Comparison of ENCODE assay signal across 3 cellular contexts in the genomic region with DNA sequence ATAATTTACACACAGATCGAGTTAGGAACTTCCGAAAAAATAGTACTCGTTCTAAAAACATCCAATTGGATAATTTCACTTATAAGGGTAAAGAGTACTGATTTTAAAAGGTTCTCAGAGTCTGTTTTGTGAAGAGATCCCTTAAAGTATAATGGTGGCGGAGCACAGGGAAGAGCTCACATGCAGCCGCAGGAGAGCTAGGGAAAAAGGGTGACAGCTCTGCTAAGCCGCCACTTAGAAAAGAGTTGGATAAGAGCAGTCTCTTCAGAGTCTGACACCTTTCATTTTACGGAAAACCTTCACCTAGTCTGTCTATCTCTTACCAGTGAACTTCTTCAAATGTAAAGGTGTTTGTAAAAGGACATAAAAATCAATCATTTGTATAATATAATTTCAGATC.
"Had no signal": no experiment of that assay in that cellular context is flagged by ENCODE, and none has a peak within 500 bp of the region (broad histone marks: within the 10 kb centered on the region; RNA-seq: fewer than 3 reads in every experiment).

No MANE protein-coding gene starts in this region.

- H3K4me3 ChIP-seq: GM12878 had no signal

- ATAC-seq: GM12878 had no signal

- DNase-seq: GDM1, GF-D8 had no signal
